In genomic region chr17:46977348-46977747, GRCh38 we compare ENCODE assay signal across 9 cellular contexts. TPM values are rescaled to one million over a fixed set of nuclear protein-coding genes. Genes with fewer than 3 reads are reported as not detected.
A peak's percentile ranks its signal among the peaks of the same experiment; 100 is the strongest.
DNase-seq lines count a peak whose midpoint lies in the region; ATAC-seq, FAIRE-seq and TF ChIP-seq lines count a peak whose summit lies in the region.
"Had no signal": no experiment of that assay in that cellular context is flagged by ENCODE, and none has a peak within 500 bp of the region (broad histone marks: within the 10 kb centered on the region; RNA-seq: fewer than 3 reads in every experiment).

No MANE protein-coding gene starts in this region.

- H3K4me1 Mint-ChIP-seq in nephron progenitor cell = peaks cover 14% of the 10 kb centered on the region

- no peak for ATAC-seq in GM19324 (IDR thresholded peaks at IDR 0.05; ENCODE audit: low FRiP score, unreplicated experiment)

- peak; percentile 41 for DNase-seq in EH (ENCODE audit: low read depth)
- DNase-seq in NCI-H146 treated with DMSO at 0.1 percent for 48 hours (lab: John Stamatoyannopoulos, UW; ENCODE audit: unreplicated experiment) = peak; percentile 91
- peak; percentile 53 for DNase-seq in bronchial epithelial cell (ENCODE audit: low read depth)
- peak; percentile 66 for DNase-seq in nephron progenitor cell
- no peak for DNase-seq in NK-92 (lab: John Stamatoyannopoulos, UW; ENCODE audit: unreplicated experiment)
- no peak for DNase-seq in inferior parietal cortex (ENCODE audit: extremely low spot score)
- DNase-seq in pons (ENCODE audit: low spot score) = no peak

- H3K36me3 Mint-ChIP-seq in nephron progenitor cell (ENCODE audit: low read depth) = no peaks in the 10 kb centered on the region

- peaks cover 7% of the 10 kb centered on the region for H3K9me3 Mint-ChIP-seq in nephron progenitor cell

- H3K27ac Mint-ChIP-seq in nephron progenitor cell = no peak overlapping the region

- FAIRE-seq in bronchial epithelial cell (lab: Jason Lieb, UNC) = no peak

- TF ChIP-seq CTCF in bronchial epithelial cell (IDR thresholded peaks at IDR 0.05; ENCODE audit: insufficient read depth, low read length, severe bottlenecking) (peak; percentile 39), nephron progenitor cell (IDR thresholded peaks at IDR 0.05) (peak; percentile 41)

- H3K36me3 ChIP-seq in bronchial epithelial cell (ENCODE audit: control insufficient read depth, insufficient read depth, low read length) = no peaks in the 10 kb centered on the region

- H3K27me3 Mint-ChIP-seq in nephron progenitor cell (ENCODE audit: low read depth, poor library complexity) = peaks cover 92% of the 10 kb centered on the region

- H3K27me3 ChIP-seq in bronchial epithelial cell (ENCODE audit: control insufficient read depth, insufficient read depth, low read length) = peaks cover 27% of the 10 kb centered on the region

- no peak overlapping the region for H3K4me3 ChIP-seq in bronchial epithelial cell (ENCODE audit: low read depth, low read length)

- H3K4me3 Mint-ChIP-seq in nephron progenitor cell = peak overlapping the region; percentile 83

RNA-seq across cellular contexts. Expression of gene RPRML, which starts 1.7 kb away (rescaled TPM):
- total RNA-seq in bronchial epithelial cell = not detected in 2 replicates
- total RNA-seq: HT1080 had no signal

RNA-seq across cellular contexts. Expression of gene GOSR2, which starts 54.4 kb away (rescaled TPM):
- 37.6 and 46.7 TPM in 2 replicates for total RNA-seq in bronchial epithelial cell

Comparison
In these comparisons a context has a peak if more than half of its experiments do, and no peak if none do; other contexts are left out.
1. DNase-seq: peak in EH (single experiment), NCI-H146 treated with DMSO at 0.1 percent for 48 hours (single experiment), bronchial epithelial cell (single experiment) and nephron progenitor cell (single experiment); none in NK-92 (single experiment), inferior parietal cortex (single experiment) and pons (single experiment).